ENCODE assay signal across 1 cellular context in genomic region chr5:136420168-136420916, GRCh38.
A peak's percentile ranks its signal among the peaks of the same experiment; 100 is the strongest.
TF ChIP-seq lines count a peak whose summit lies in the region.

No MANE protein-coding gene starts in this region.

TF ChIP-seq in HEK293, 187 proteins besides CTCF, POLR2A, EP300 and RAD21 (continued from another document):
- TF ChIP-seq ZNF639 (tag by site-specific recombination; IDR thresholded peaks at IDR 0.05): no peak
- no peak for TF ChIP-seq HIC1 (tag by site-specific recombination; IDR thresholded peaks at IDR 0.05)
- TF ChIP-seq ZNF157 (tag by site-specific recombination; IDR thresholded peaks at IDR 0.05): no peak
- TF ChIP-seq WT1 (tag by site-specific recombination; IDR thresholded peaks at IDR 0.05): peak; percentile 93
- TF ChIP-seq TSHZ1 (tag by site-specific recombination; IDR thresholded peaks at IDR 0.05; ENCODE audit: borderline replicate concordance): no peak; the same call in 1 of the 2 replicates
- TF ChIP-seq ZNF311 (tag by site-specific recombination; IDR thresholded peaks at IDR 0.05; ENCODE audit: borderline replicate concordance): no peak
